Comparison of ENCODE assay signal across 8 cellular contexts in the genomic region with DNA sequence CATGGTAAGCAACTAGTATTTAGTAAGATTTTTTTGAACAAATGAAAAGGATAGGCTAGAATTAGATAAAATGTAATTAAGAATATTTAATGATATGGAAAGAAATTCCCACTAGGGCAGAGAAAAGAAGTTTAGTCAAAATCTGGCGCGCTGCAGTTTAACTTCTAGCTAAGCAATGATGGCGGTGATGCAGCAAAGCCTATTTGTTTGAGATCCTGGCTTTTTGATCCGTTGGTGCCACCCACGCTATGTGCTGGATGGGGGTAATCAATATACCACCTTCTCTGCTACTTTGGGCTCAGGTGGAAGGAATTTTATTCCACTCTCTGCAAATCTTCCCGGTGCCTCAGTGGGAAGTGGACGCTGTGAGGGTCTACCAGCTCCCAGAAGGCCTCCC. TPM values are rescaled to one million over a fixed set of nuclear protein-coding genes. Genes with fewer than 3 reads are reported as not detected.
DNase-seq lines count a peak whose midpoint lies in the region; ATAC-seq and TF ChIP-seq lines count a peak whose summit lies in the region.

No MANE protein-coding gene starts in this region.

- no peaks in the 10 kb centered on the region for H3K9me3 Mint-ChIP-seq in activated T-cell treated with anti-CD3 and anti-CD28 coated beads, Interleukin-2, amount 50 U/mL, for 72 hours

- H3K9me3 ChIP-seq in right lobe of liver (no peaks in the 10 kb centered on the region), tibial artery (no peaks in the 10 kb centered on the region)

- H3K4me3 Mint-ChIP-seq in activated T-cell treated with anti-CD3 and anti-CD28 coated beads, Interleukin-2, amount 50 U/mL, for 72 hours, result peak overlapping the region; percentile 85 to 87

- no peak for TF ChIP-seq POLR2A in right lobe of liver (IDR thresholded peaks at IDR 0.05)

- no peak for DNase-seq in activated T-cell treated with anti-CD3 and anti-CD28 coated beads, Interleukin-2, amount 50 U/mL, for 72 hours
- no peak for DNase-seq in activated T-cell treated with anti-CD3 and anti-CD28 coated beads, Interleukin-2, amount 50 U/mL, for 48 hours
- no peak for DNase-seq in astrocyte of the cerebellum (ENCODE audit: low read depth)
- no peak for DNase-seq in right lobe of liver
- DNase-seq in tibial artery, result no peak
- no peak for DNase-seq in ureter (ENCODE audit: low spot score)
- no peak for DNase-seq in posterior cingulate gyrus

- H3K27ac ChIP-seq in right lobe of liver, result no peak overlapping the region
- peak overlapping the region; percentile 63 for H3K27ac ChIP-seq in tibial artery

- 27% methylated on average over 6 of the region's 7 CpGs for WGBS in right lobe of liver (ENCODE audit: insufficient coverage, low coverage, low lambda C conversion rate, missing lambda C conversion rate)

- ATAC-seq in activated T-cell treated with anti-CD3 and anti-CD28 coated beads, Interleukin-2, amount 50 U/mL, for 72 hours (replicated peaks in 1 of 2), result no peak
- no peak for ATAC-seq in right lobe of liver
- no peak for ATAC-seq in GM19324 (IDR thresholded peaks at IDR 0.05; ENCODE audit: low FRiP score, unreplicated experiment)

- TF ChIP-seq CTCF in astrocyte of the cerebellum (IDR thresholded peaks at IDR 0.05; ENCODE audit: low read depth, low read length, missing control alignments), result no peak
- no peak for TF ChIP-seq CTCF in right lobe of liver (IDR thresholded peaks at IDR 0.05)
- no peak for TF ChIP-seq CTCF in tibial artery (IDR thresholded peaks at IDR 0.05)

- peaks cover 61% of the 10 kb centered on the region for H3K27me3 Mint-ChIP-seq in activated T-cell treated with anti-CD3 and anti-CD28 coated beads, Interleukin-2, amount 50 U/mL, for 72 hours (ENCODE audit: low read depth)

- H3K4me1 Mint-ChIP-seq in activated T-cell treated with anti-CD3 and anti-CD28 coated beads, Interleukin-2, amount 50 U/mL, for 72 hours (ENCODE audit: low read depth), result peaks cover 6% of the 10 kb centered on the region

- H3K27ac Mint-ChIP-seq in activated T-cell treated with anti-CD3 and anti-CD28 coated beads, Interleukin-2, amount 50 U/mL, for 72 hours, result no peak overlapping the region

- H3K4me1 ChIP-seq in right lobe of liver (peaks cover 0 to 4% (median 0%) of the 10 kb centered on the region in 4 donors), tibial artery (peaks cover 0 to 13% (median 4%) of the 10 kb centered on the region in 4 donors)

- H3K27me3 ChIP-seq in right lobe of liver (no peaks in the 10 kb centered on the region), tibial artery (no peaks in the 10 kb centered on the region)

- peak overlapping the region; percentile 80 for H3K4me3 ChIP-seq in astrocyte of the cerebellum (ENCODE audit: low read depth, low read length)
- peak overlapping the region; percentile 39 to 60 (median 44) for H3K4me3 ChIP-seq in right lobe of liver
- H3K4me3 ChIP-seq in tibial artery, result peak overlapping the region; percentile 63 to 78

- H3K36me3 Mint-ChIP-seq in activated T-cell treated with anti-CD3 and anti-CD28 coated beads, Interleukin-2, amount 50 U/mL, for 72 hours (ENCODE audit: insufficient read depth in 2 of 2), result peaks cover 0 to 2% of the 10 kb centered on the region in 2 donors

- H3K36me3 ChIP-seq in right lobe of liver (no peaks in the 10 kb centered on the region), tibial artery (no peaks in the 10 kb centered on the region)

- intact Hi-C loops in right lobe of liver (cut with DNase I), result no loop called here
- intact Hi-C loops in tibial artery (cut with DNase I; ENCODE audit: low total_unique reads), result no loop called here
- intact Hi-C loops in posterior cingulate gyrus (cut with DNase I), result loop anchor here (10.0 kb wide), 1 partner anchor 151 kb away; the partner anchor contains the start of gene ZSWIM2

- in situ Hi-C loops in astrocyte of the cerebellum (cut with HindIII; ENCODE audit: low sequenced_read_pairs), result no loop called here

RNA-seq across cellular contexts. Expression of gene FAM171B, which starts 0.4 kb away (rescaled TPM):
- total RNA-seq in activated T-cell treated with anti-CD3 and anti-CD28 coated beads, Interleukin-2, amount 50 U/mL, for 72 hours, result 1 to 10 TPM; 1.1 to 1.5 TPM
- under 1 TPM; 0.13 to 0.72 (median 0.46) TPM for total RNA-seq in right lobe of liver
- total RNA-seq in ureter, result 9.4 TPM

Comparison
In these comparisons a context has a peak if more than half of its experiments do, and no peak if none do; other contexts are left out.
1. H3K27ac ChIP-seq: peak in tibial artery (2 of 2); none in right lobe of liver (0 of 3).
2. Peak in every context shown above with its lines, with median percentiles within 50 percentile points of each other: H3K4me3 ChIP-seq.